In the genomic region with DNA sequence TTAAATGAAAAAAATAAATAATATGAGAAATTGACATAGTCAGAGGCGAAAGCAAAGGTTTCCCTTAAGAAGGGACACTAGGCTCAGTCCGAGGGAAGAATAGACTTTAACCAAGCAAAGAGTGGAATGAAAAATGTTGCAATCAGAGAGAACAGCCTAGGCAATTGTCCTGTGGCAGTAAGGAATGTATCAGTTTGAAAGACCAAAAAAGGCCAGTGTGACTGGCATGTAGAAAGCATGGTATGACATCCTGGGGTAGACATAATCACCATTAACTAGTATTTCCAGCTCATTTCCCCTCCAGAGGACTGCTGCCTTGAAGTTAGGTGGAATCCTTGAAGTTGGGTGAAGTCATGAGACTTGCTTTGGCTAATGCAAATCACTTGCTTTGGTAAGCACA, we compare ENCODE assay signal across 18 cellular contexts.
"Had no signal": no experiment of that assay in that cellular context is flagged by ENCODE, and none has a peak within 500 bp of the region (broad histone marks: within the 10 kb centered on the region; RNA-seq: fewer than 3 reads in every experiment).

No MANE protein-coding gene starts in this region.

- H3K9me3 ChIP-seq: left ventricle myocardium inferior, ovary had no signal

- H3K27ac ChIP-seq: dorsolateral prefrontal cortex, left ventricle myocardium inferior, ovary had no signal

- H3K36me3 Mint-ChIP-seq: brain; memory B cell; naive thymus-derived CD4-positive, alpha-beta T cell had no signal

- H3K9me3 Mint-ChIP-seq: activated CD4-positive, alpha-beta T cell treated with anti-CD3 and anti-CD28 coated beads, Interleukin-2, amount 10 ng/mL, durations not matched to agents 24 days and 14 days; activated CD8-positive, alpha-beta T cell treated with anti-CD3 and anti-CD28 coated beads for 36 hours; activated naive CD4-positive, alpha-beta T cell treated with anti-CD3 and anti-CD28 coated beads for 36 hours; activated T-cell treated with anti-CD3 and anti-CD28 coated beads, Interleukin-2, amount 50 U/mL, for 24 hours; activated T-helper 2 cell treated with anti-CD3 and anti-CD28 coated beads, Interferon-gamma antibody, Interleukin-2, Interleukin-4, amounts not matched to agents 10 μg/mL and 5 μg/mL and 100 μg/mL, durations not matched to agents 14 hours and 24 hours and 36 hours; brain; memory B cell; naive thymus-derived CD4-positive, alpha-beta T cell had no signal

- H3K27ac Mint-ChIP-seq: activated CD4-positive, alpha-beta T cell treated with anti-CD3 and anti-CD28 coated beads, Interleukin-2, amount 10 ng/mL, durations not matched to agents 24 days and 14 days; activated CD8-positive, alpha-beta T cell treated with anti-CD3 and anti-CD28 coated beads for 36 hours; activated naive CD4-positive, alpha-beta T cell treated with anti-CD3 and anti-CD28 coated beads for 36 hours; activated T-cell treated with anti-CD3 and anti-CD28 coated beads, Interleukin-2, amount 50 U/mL, for 24 hours; activated T-helper 2 cell treated with anti-CD3 and anti-CD28 coated beads, Interferon-gamma antibody, Interleukin-2, Interleukin-4, amounts not matched to agents 10 μg/mL and 5 μg/mL and 100 μg/mL, durations not matched to agents 14 hours and 24 hours and 36 hours; memory B cell; naive thymus-derived CD4-positive, alpha-beta T cell had no signal

- ATAC-seq: activated CD8-positive, alpha-beta T cell treated with anti-CD3 and anti-CD28 coated beads for 36 hours; naive thymus-derived CD4-positive, alpha-beta T cell had no signal

- H3K4me1 Mint-ChIP-seq: activated CD4-positive, alpha-beta T cell treated with anti-CD3 and anti-CD28 coated beads, Interleukin-2, amount 10 ng/mL, durations not matched to agents 24 days and 14 days; memory B cell; naive thymus-derived CD4-positive, alpha-beta T cell had no signal

- H3K36me3 ChIP-seq: left ventricle myocardium inferior, ovary had no signal

- DNase-seq: activated CD4-positive, alpha-beta T cell treated with anti-CD3 and anti-CD28 coated beads, Interleukin-2, amount 10 ng/mL, durations not matched to agents 24 days and 14 days; activated CD4-positive, CD25-positive, alpha-beta regulatory T cell; activated CD8-positive, alpha-beta T cell treated with anti-CD3 and anti-CD28 coated beads for 36 hours; activated naive CD4-positive, alpha-beta T cell treated with anti-CD3 and anti-CD28 coated beads for 36 hours; activated T-cell treated with anti-CD3 and anti-CD28 coated beads, Interleukin-2, amount 50 U/mL, for 24 hours; caudate nucleus; dorsolateral prefrontal cortex; glutamatergic neuron; kidney; naive thymus-derived CD4-positive, alpha-beta T cell; ovary; stimulated activated naive CD4-positive, alpha-beta T cell; T-helper 1 cell; T-helper 9 cell had no signal

- H3K4me3 ChIP-seq: dorsolateral prefrontal cortex, left ventricle myocardium inferior, ovary had no signal

- H3K4me3 Mint-ChIP-seq: activated CD4-positive, alpha-beta T cell treated with anti-CD3 and anti-CD28 coated beads, Interleukin-2, amount 10 ng/mL, durations not matched to agents 24 days and 14 days; activated CD8-positive, alpha-beta T cell treated with anti-CD3 and anti-CD28 coated beads for 36 hours; activated naive CD4-positive, alpha-beta T cell treated with anti-CD3 and anti-CD28 coated beads for 36 hours; activated T-cell treated with anti-CD3 and anti-CD28 coated beads, Interleukin-2, amount 50 U/mL, for 24 hours; brain; memory B cell; naive thymus-derived CD4-positive, alpha-beta T cell had no signal

- FAIRE-seq: kidney had no signal

- H3K27me3 ChIP-seq: dorsolateral prefrontal cortex, ovary had no signal
